In genomic region chr1:206470692-206471414, GRCh38 we compare ENCODE assay signal across 8 cellular contexts. TPM values are rescaled to one million over a fixed set of nuclear protein-coding genes. Genes with fewer than 3 reads are reported as not detected.
A peak's percentile ranks its signal among the peaks of the same experiment; 100 is the strongest.
DNase-seq lines count a peak whose midpoint lies in the region; ATAC-seq and TF ChIP-seq lines count a peak whose summit lies in the region.

No MANE protein-coding gene starts in this region.

- no peaks in the 10 kb centered on the region for H3K27me3 ChIP-seq in prostate gland (replicated peaks; ENCODE audit: insufficient read depth)

- H3K4me1 ChIP-seq in prostate gland (replicated peaks) = peaks cover 7% of the 10 kb centered on the region

- no peaks in the 10 kb centered on the region for H3K9me3 ChIP-seq in prostate gland

- DNase-seq in EL = peak; percentile 85
- DNase-seq in NCI-H2029 treated with DMSO at 0.1 percent for 48 hours (lab: John Stamatoyannopoulos, UW) = peak; percentile 48
- DNase-seq in activated T-cell treated with anti-CD3 and anti-CD28 coated beads, Interleukin-2, amount 50 U/mL, for 72 hours = peak; percentile 66 to 75
- peak; percentile 79 for DNase-seq in germinal center (ENCODE audit: low spot score)
- DNase-seq in prostate gland (ENCODE audit: low spot score) = no peak
- no peak for DNase-seq in pons (ENCODE audit: low spot score)
- no peak for DNase-seq in NCI-H2171 (lab: John Stamatoyannopoulos, UW)

- H3K4me1 Mint-ChIP-seq in activated T-cell treated with anti-CD3 and anti-CD28 coated beads, Interleukin-2, amount 50 U/mL, for 72 hours (ENCODE audit: low read depth) = peaks cover 92% of the 10 kb centered on the region

- ATAC-seq in GM21786 (IDR thresholded peaks at IDR 0.05; ENCODE audit: unreplicated experiment) = peak; percentile 12
- peak; percentile 76 for ATAC-seq in activated T-cell treated with anti-CD3 and anti-CD28 coated beads, Interleukin-2, amount 50 U/mL, for 72 hours (replicated peaks in 1 of 2)

- peaks cover 8 to 19% of the 10 kb centered on the region in 2 donors for H3K36me3 Mint-ChIP-seq in activated T-cell treated with anti-CD3 and anti-CD28 coated beads, Interleukin-2, amount 50 U/mL, for 72 hours (ENCODE audit: insufficient read depth in 2 of 2)

- no peaks in the 10 kb centered on the region for H3K9me3 Mint-ChIP-seq in activated T-cell treated with anti-CD3 and anti-CD28 coated beads, Interleukin-2, amount 50 U/mL, for 72 hours

- H3K27ac Mint-ChIP-seq in activated T-cell treated with anti-CD3 and anti-CD28 coated beads, Interleukin-2, amount 50 U/mL, for 72 hours = peak overlapping the region; percentile 34

- intact Hi-C loops in prostate gland (cut with DNase I) = no loop called here

- peak overlapping the region; percentile 86 to 96 for H3K4me3 Mint-ChIP-seq in activated T-cell treated with anti-CD3 and anti-CD28 coated beads, Interleukin-2, amount 50 U/mL, for 72 hours

- H3K27me3 Mint-ChIP-seq in activated T-cell treated with anti-CD3 and anti-CD28 coated beads, Interleukin-2, amount 50 U/mL, for 72 hours (ENCODE audit: low read depth) = no peaks in the 10 kb centered on the region

- no peak for TF ChIP-seq POLR2A in prostate gland (IDR thresholded peaks at IDR 0.05)

- 3% methylated on average over 17 of the region's 18 CpGs for WGBS in prostate gland

- no peak for TF ChIP-seq CTCF in prostate gland (IDR thresholded peaks at IDR 0.05)

- H3K36me3 ChIP-seq in prostate gland = no peaks in the 10 kb centered on the region

- peak overlapping the region; percentile 45 to 52 for H3K4me3 ChIP-seq in prostate gland

- H3K27ac ChIP-seq in prostate gland = peak overlapping the region; percentile 5 to 29

RNA-seq across cellular contexts. Expression of gene IKBKE, which starts 0.6 kb away (rescaled TPM):
- 10 to 100 TPM; 21.0 to 21.1 TPM for total RNA-seq in activated T-cell treated with anti-CD3 and anti-CD28 coated beads, Interleukin-2, amount 50 U/mL, for 72 hours
- 1 to 10 TPM; 3.6 to 6.1 TPM for total RNA-seq in prostate gland

RNA-seq across cellular contexts. Expression of gene RASSF5, which starts 36.5 kb away (rescaled TPM):
- 100 to 1,000 TPM; 227 to 240 TPM for total RNA-seq in activated T-cell treated with anti-CD3 and anti-CD28 coated beads, Interleukin-2, amount 50 U/mL, for 72 hours
- total RNA-seq in prostate gland = 10 to 100 TPM; 22.2 to 42.5 TPM

Comparison
In these comparisons a context has a peak if more than half of its experiments do, and no peak if none do; other contexts are left out.
1. DNase-seq: peak in EL (single experiment), NCI-H2029 treated with DMSO at 0.1 percent for 48 hours (single experiment), activated T-cell treated with anti-CD3 and anti-CD28 coated beads, Interleukin-2, amount 50 U/mL, for 72 hours (2 of 2) and germinal center (single experiment); none in prostate gland (single experiment), pons (single experiment) and NCI-H2171 (single experiment).
2. RNA of gene RASSF5, which starts 36.5 kb away (total RNA-seq): 227 to 240 TPM in activated T-cell treated with anti-CD3 and anti-CD28 coated beads, Interleukin-2, amount 50 U/mL, for 72 hours; 22.2 to 42.5 TPM in prostate gland; every median in the first group is over 4 times any median in the second.